Comparison of ENCODE assay signal across 1 cellular context in genomic region chr6:36964908-36965307, GRCh38.
TF ChIP-seq lines count a peak whose summit lies in the region.

No MANE protein-coding gene starts in this region.

TF ChIP-seq in IMR-90, 13 proteins besides CTCF, POLR2A, EP300 and RAD21:
- TF ChIP-seq MAZ (IDR thresholded peaks at IDR 0.05; ENCODE audit: borderline replicate concordance, low read depth, low read length) (no peak), USF2 (IDR thresholded peaks at IDR 0.05; ENCODE audit: low read depth, low read length) (no peak), CEBPB (IDR thresholded peaks at IDR 0.05; ENCODE audit: low read depth, low read length) (no peak), SMC3 (IDR thresholded peaks at IDR 0.05; ENCODE audit: low read depth, low read length) (no peak), MXI1 (IDR thresholded peaks at IDR 0.05; ENCODE audit: borderline replicate concordance, low read depth, low read length) (no peak), MAFK (IDR thresholded peaks at IDR 0.05; ENCODE audit: low read depth, low read length) (no peak), RCOR1 (IDR thresholded peaks at IDR 0.05; ENCODE audit: insufficient replicate concordance, low read length) (no peak), NFE2L2 (IDR thresholded peaks at IDR 0.05; ENCODE audit: low read depth, low read length) (no peak), FOS (IDR thresholded peaks at IDR 0.05; ENCODE audit: low read depth, low read length) (no peak), RFX5 (IDR thresholded peaks at IDR 0.05; ENCODE audit: low read depth, low read length) (no peak), ELK1 (IDR thresholded peaks at IDR 0.05; ENCODE audit: borderline replicate concordance, low read depth, low read length) (no peak), BHLHE40 (IDR thresholded peaks at IDR 0.05; ENCODE audit: low read depth, low read length) (no peak), CHD1 (IDR thresholded peaks at IDR 0.05; ENCODE audit: low read depth, low read length) (no peak)
